In genomic region chr17:6648181-6648580, GRCh38 we compare ENCODE assay signal across 12 cellular contexts. TPM values are rescaled to one million over a fixed set of nuclear protein-coding genes. Genes with fewer than 3 reads are reported as not detected.
DNase-seq lines count a peak whose midpoint lies in the region; ATAC-seq, FAIRE-seq and TF ChIP-seq lines count a peak whose summit lies in the region.
"Had no signal": no experiment of that assay in that cellular context is flagged by ENCODE, and none has a peak within 500 bp of the region (broad histone marks: within the 10 kb centered on the region; RNA-seq: fewer than 3 reads in every experiment).

No MANE protein-coding gene starts in this region.

- POLR2A ChIA-PET in K562 (lab: Yijun Ruan, JAX), result interaction anchor here (0.6 to 0.7 kb wide), 4 partner anchors 12 to 1195 kb away, joined by 3 to 4 read pairs (median 3); no protein-coding TSS in a partner anchor

- H3K27me3 ChIP-seq in Loucy (ENCODE audit: insufficient read depth, low read length, poor library complexity, severe bottlenecking) (no peaks in the 10 kb centered on the region), K562 (ENCODE audit: control insufficient read depth in 2 of 2, insufficient read depth in 2 of 2, low read length in 2 of 2) (no peaks in the 10 kb centered on the region), gastroesophageal sphincter (no peaks in the 10 kb centered on the region)
- H3K27me3 ChIP-seq: stomach had no signal

- TF ChIP-seq CTCF in Loucy (conservative IDR thresholded peaks at IDR 0.05; ENCODE audit: low read length), result peak; percentile 68
- peak in 2 of 3 experiments; percentile 40 to 60; a peak in 4 of 6 replicates for TF ChIP-seq CTCF in K562 (IDR thresholded peaks at IDR 0.05 in 2 of 3, conservative IDR thresholded peaks at IDR 0.05 in 1 of 3; ENCODE audit: insufficient read depth in 2 of 3, low read depth in 1 of 3, low read length in 3 of 3)
- peak in 1 of 4 experiments; percentile 12 for TF ChIP-seq CTCF in gastroesophageal sphincter (IDR thresholded peaks at IDR 0.05)

- in situ Hi-C loops in K562 (cut with MboI), result no loop called here

- H3K79me2 ChIP-seq in Loucy (ENCODE audit: insufficient read depth, low read length) (peaks cover 34% of the 10 kb centered on the region), K562 (ENCODE audit: control insufficient read depth, insufficient read depth, low read length) (peaks cover 50% of the 10 kb centered on the region)

- peaks cover 3% of the 10 kb centered on the region for H3K9me1 ChIP-seq in K562 (ENCODE audit: control insufficient read depth, insufficient read depth, low read length)

- H3K27me3 Mint-ChIP-seq in naive B cell, result no peaks in the 10 kb centered on the region

- no peak overlapping the region for H3K9ac ChIP-seq in Loucy (ENCODE audit: low read depth, low read length, poor library complexity, severe bottlenecking)
- H3K9ac ChIP-seq in K562 (ENCODE audit: insufficient read depth in 1 of 2, low read depth in 2 of 2, low read length in 2 of 2), result no peak overlapping the region

- H3K4me3 Mint-ChIP-seq in naive B cell, result peak overlapping the region in 1 of 8 donors; percentile 75

- H3F3A ChIP-seq in Loucy (ENCODE audit: low read depth), result peaks cover 4% of the 10 kb centered on the region

- ATAC-seq in K562, result no peak
- no peak for ATAC-seq in naive B cell (ENCODE audit: low read depth in 2 of 2)
- ATAC-seq in gastroesophageal sphincter, result no peak

- TF ChIP-seq RAD21 in K562 (CRISPR knock-in tag; conservative IDR thresholded peaks at IDR 0.05 in 1 of 2, IDR thresholded peaks at IDR 0.05 in 1 of 2), result peak in 1 of 2 experiments; percentile 22; a peak in 1 of 4 replicates

- H3K36me3 ChIP-seq in Loucy (ENCODE audit: insufficient read depth, low read length) (peaks cover 16% of the 10 kb centered on the region; the same call in 1 of the 2 replicates), K562 (ENCODE audit: control insufficient read depth, insufficient read depth, low read length) (peaks cover 58% of the 10 kb centered on the region), gastroesophageal sphincter (peaks cover 0 to 62% of the 10 kb centered on the region in 2 donors)

- H3K4me1 ChIP-seq in Loucy (ENCODE audit: insufficient read depth, low read length, poor library complexity, severe bottlenecking) (peaks cover 19% of the 10 kb centered on the region), K562 (replicated peaks in 1 of 2; ENCODE audit: control insufficient read depth in 2 of 2, insufficient read depth in 2 of 2, low read length in 2 of 2) (peaks cover 9 to 16% of the 10 kb centered on the region in 2 experiments; a peak in 4 of 5 replicates), gastroesophageal sphincter (peaks cover 0 to 50% (median 17%) of the 10 kb centered on the region in 3 donors)

- H4K20me1 ChIP-seq in Loucy (ENCODE audit: insufficient read depth, low read length, poor library complexity, severe bottlenecking), result peaks cover 39% of the 10 kb centered on the region
- H4K20me1 ChIP-seq in K562 (replicated peaks; ENCODE audit: control insufficient read depth, insufficient read depth, low read length), result no peaks in the 10 kb centered on the region; the same call in 1 of the 2 replicates

- H3K9me2 ChIP-seq in Loucy (replicated peaks; ENCODE audit: low read depth, low read length), result no peaks in the 10 kb centered on the region

- CTCF ChIA-PET in K562 (lab: Yijun Ruan, JAX; ENCODE audit: low intra/inter-chr PET ratio), result no interaction called here

- H3K27ac ChIP-seq in K562 (ENCODE audit: extremely low read depth, low read depth, low read length) (no peak overlapping the region), gastroesophageal sphincter (no peak overlapping the region)
- H3K27ac ChIP-seq: stomach had no signal

- FAIRE-seq in K562 (lab: Jason Lieb, UNC), result no peak
- FAIRE-seq: astrocyte had no signal

- TF ChIP-seq POLR2A in K562 (conservative IDR thresholded peaks at IDR 0.05), result no peak
- no peak for TF ChIP-seq POLR2A in gastroesophageal sphincter (IDR thresholded peaks at IDR 0.05)

- H2AFZ ChIP-seq in Loucy (ENCODE audit: low read length) (no peak overlapping the region), K562 (ENCODE audit: low read depth, low read length) (no peak overlapping the region)

- H3K9me3 ChIP-seq in Loucy (ENCODE audit: insufficient read depth, low read depth, low read length), result no peaks in the 10 kb centered on the region
- H3K9me3 ChIP-seq in K562 (replicated peaks; ENCODE audit: control insufficient read depth, insufficient read depth, low read depth, low read length), result no peaks in the 10 kb centered on the region
- no peaks in the 10 kb centered on the region for H3K9me3 ChIP-seq in gastroesophageal sphincter
- H3K9me3 ChIP-seq: stomach had no signal

- BruUV-seq in K562 (replicated peaks; lab: Mats Ljungman, UMichigan), result no TSS peak

- peak overlapping the region in 4 of 6 donors; percentile 41 to 71 (median 64) for H3K27ac Mint-ChIP-seq in naive B cell

- DNase-seq in NCI-H510A treated with DMSO at 0.1 percent for 48 hours (lab: John Stamatoyannopoulos, UW), result peak; percentile 32
- no peak for DNase-seq in NCI-H510A (lab: John Stamatoyannopoulos, UW)
- peak in 1 of 4 experiments; percentile 9 for DNase-seq in K562 (ENCODE audit: extremely low read depth in 1 of 4, low spot score in 3 of 4)
- DNase-seq in naive B cell, result no peak
- no peak for DNase-seq in NCI-H1048 (lab: John Stamatoyannopoulos, UW)
- no peak for DNase-seq in NCI-H2029 treated with DMSO at 0.1 percent for 48 hours (lab: John Stamatoyannopoulos, UW)
- DNase-seq: hippocampal formation, NCI-H187, stomach had no signal

- TF ChIP-seq EP300 in K562 (IDR thresholded peaks at IDR 0.05; ENCODE audit: low read length), result no peak
- no peak for TF ChIP-seq EP300 in gastroesophageal sphincter (IDR thresholded peaks at IDR 0.05)

- H3K4me2 ChIP-seq in Loucy (ENCODE audit: low read depth, low read length, poor library complexity, severe bottlenecking) (peak overlapping the region; percentile 60), K562 (ENCODE audit: insufficient read depth, low read length) (no peak overlapping the region)

- peaks cover 31 to 50% (median 50%) of the 10 kb centered on the region in 3 donors for H3K4me1 Mint-ChIP-seq in naive B cell

- no peaks in the 10 kb centered on the region for H3K9me3 Mint-ChIP-seq in naive B cell

- intact Hi-C loops in K562 (cut with micrococcal nuclease), result loop anchor here (10.0 kb wide), 2 partner anchors 193 to 1363 kb away; partner anchors contain the start of gene RABEP1

- H3K4me3 ChIP-seq in Loucy (ENCODE audit: low read length, poor library complexity, severe bottlenecking) (peak overlapping the region; percentile 15), K562 (no peak overlapping the region), gastroesophageal sphincter (no peak overlapping the region)
- H3K4me3 ChIP-seq: stomach had no signal

- no peaks in the 10 kb centered on the region for H3K36me3 Mint-ChIP-seq in naive B cell

RNA-seq across cellular contexts. Expression of gene MED31, which starts 3.2 kb away (rescaled TPM):
- total RNA-seq in K562 (2011; cell fraction: chromatin; rRNA removed; ENCODE audit: low replicate concordance), result 8.9 and 17.3 TPM in 2 replicates
- total RNA-seq in K562 (2011; cell fraction: nucleolus; rRNA removed), result 6.3 and 7.8 TPM in 2 replicates
- 13.3 and 16.6 TPM in 2 replicates for total RNA-seq in K562 (2011; cell fraction: nucleoplasm; rRNA removed)
- total RNA-seq in K562 (2014; rRNA removed), result 6.4 and 10.5 TPM in 2 replicates
- 15.8 and 16.9 TPM in 2 replicates for total RNA-seq in K562 (2014; rRNA removed; fragmentation: Illumina TruSeq; extraction: Trizol)
- total RNA-seq in K562 (2015; rRNA removed; fragmentation: Illumina TruSeq; extraction: Trizol), result 13.7 and 14.6 TPM in 2 replicates
- 14.0 and 17.9 TPM in 2 replicates for total RNA-seq in K562 (2021)
- polyA plus RNA-seq in K562 (2011; rRNA removed), result 24.2 and 29.1 TPM in 2 replicates
- polyA plus RNA-seq in K562 (2011; cell fraction: cytosol; rRNA removed), result 8.8 and 11.3 TPM in 2 replicates
- polyA plus RNA-seq in K562 (2011; cell fraction: nucleus; rRNA removed), result 9.9 and 13.1 TPM in 2 replicates
- polyA plus RNA-seq in K562 (2012), result 11.1 and 14.0 TPM in 2 replicates
- 10.8 and 10.9 TPM in 2 replicates for polyA plus RNA-seq in K562 (2014; fragmentation: Illumina TruSeq; extraction: Trizol)
- polyA plus RNA-seq in K562 (2014; fragmentation: Nextera tagmentation; extraction: Ambion mirVana), result 10 to 100 TPM; 35.7 to 39.9 TPM
- 9.8 and 12.3 TPM in 2 replicates for polyA plus RNA-seq in K562 (2014; rRNA removed)
- 7.6 and 8.9 TPM in 2 replicates for polyA minus RNA-seq in K562 (2011; rRNA and poly(A)+ RNA removed)
- polyA minus RNA-seq in K562 (2011; cell fraction: cytosol; rRNA and poly(A)+ RNA removed), result 0.48 and 2.0 TPM in 2 replicates
- 11.4 and 18.2 TPM in 2 replicates for polyA minus RNA-seq in K562 (2011; cell fraction: nucleus; rRNA and poly(A)+ RNA removed)
- polyA plus RNA-seq in naive B cell (ENCODE audit: low read depth in 6 of 6), result 10 to 100 TPM; 25.7 to 33.8 (median 31.0) TPM
- 10 to 100 TPM in 1 of 4 donors, 1 to 10 TPM in 3; 1.9 to 12.0 (median 7.8) TPM for total RNA-seq in gastroesophageal sphincter

RNA-seq across cellular contexts. Expression of gene C17orf100, which starts 3.4 kb away (rescaled TPM):
- 0.97 and 1.4 TPM in 2 replicates for total RNA-seq in K562 (2011; cell fraction: chromatin; rRNA removed; ENCODE audit: low replicate concordance)
- total RNA-seq in K562 (2011; cell fraction: nucleolus; rRNA removed), result 1.3 and 1.6 TPM in 2 replicates
- 0.44 and 0.99 TPM in 2 replicates for total RNA-seq in K562 (2011; cell fraction: nucleoplasm; rRNA removed)
- total RNA-seq in K562 (2014; rRNA removed) (0.14 and 1.2 TPM in 2 replicates), K562 (2014; rRNA removed; fragmentation: Illumina TruSeq; extraction: Trizol) (0.40 and 0.45 TPM in 2 replicates), K562 (2015; rRNA removed; fragmentation: Illumina TruSeq; extraction: Trizol) (0.43 and 0.49 TPM in 2 replicates), K562 (2021) (0.60 and 0.82 TPM in 2 replicates), gastroesophageal sphincter (1 to 10 TPM in 2 of 4 donors, not detected in 2; 1.4 to 2.1 TPM)
- polyA plus RNA-seq in K562 (2011; rRNA removed) (0.31 and 0.77 TPM in 2 replicates), K562 (2014; fragmentation: Illumina TruSeq; extraction: Trizol) (0.62 and 0.69 TPM in 2 replicates), K562 (2014; fragmentation: Nextera tagmentation; extraction: Ambion mirVana) (under 1 TPM; 0.04 to 0.11 TPM), K562 (2014; rRNA removed) (1.7 and 1.8 TPM in 2 replicates), naive B cell (ENCODE audit: low read depth in 6 of 6) (10 to 100 TPM in 3 of 6 donors, 1 to 10 TPM in 3; 6.6 to 16.8 (median 9.7) TPM)
- polyA plus RNA-seq in K562 (2011; cell fraction: cytosol; rRNA removed), result 0.29 and 1.7 TPM in 2 replicates
- 0.52 and 1.00 TPM in 2 replicates for polyA plus RNA-seq in K562 (2011; cell fraction: nucleus; rRNA removed)
- 0.74 and 1.9 TPM in 2 replicates for polyA plus RNA-seq in K562 (2012)
- polyA minus RNA-seq in K562 (2011; rRNA and poly(A)+ RNA removed), result 0.21 and 0.42 TPM in 2 replicates
- not detected in 2 replicates for polyA minus RNA-seq in K562 (2011; cell fraction: cytosol; rRNA and poly(A)+ RNA removed)
- polyA minus RNA-seq in K562 (2011; cell fraction: nucleus; rRNA and poly(A)+ RNA removed), result 0.56 and 0.81 TPM in 2 replicates

RNA-seq across cellular contexts. Expression of gene TXNDC17, which starts 7.3 kb away (rescaled TPM):
- total RNA-seq in K562 (2011; cell fraction: chromatin; rRNA removed; ENCODE audit: low replicate concordance), result 11.8 and 12.1 TPM in 2 replicates
- total RNA-seq in K562 (2011; cell fraction: nucleolus; rRNA removed), result 21.5 and 31.7 TPM in 2 replicates
- 21.9 and 22.7 TPM in 2 replicates for total RNA-seq in K562 (2011; cell fraction: nucleoplasm; rRNA removed)
- total RNA-seq in K562 (2014; rRNA removed) (111 and 164 TPM in 2 replicates), K562 (2014; rRNA removed; fragmentation: Illumina TruSeq; extraction: Trizol) (141 and 144 TPM in 2 replicates), K562 (2015; rRNA removed; fragmentation: Illumina TruSeq; extraction: Trizol) (164 and 179 TPM in 2 replicates), K562 (2021) (108 and 126 TPM in 2 replicates), gastroesophageal sphincter (10 to 100 TPM; 41.2 to 85.8 (median 68.2) TPM)
- polyA plus RNA-seq in K562 (2011; rRNA removed) (244 and 357 TPM in 2 replicates), K562 (2014; fragmentation: Illumina TruSeq; extraction: Trizol) (155 and 201 TPM in 2 replicates), K562 (2014; fragmentation: Nextera tagmentation; extraction: Ambion mirVana) (100 to 1,000 TPM; 758 to 759 TPM), K562 (2014; rRNA removed) (236 and 245 TPM in 2 replicates), naive B cell (ENCODE audit: low read depth in 6 of 6) (10 to 100 TPM; 57.8 to 85.5 (median 64.4) TPM)
- polyA plus RNA-seq in K562 (2011; cell fraction: cytosol; rRNA removed), result 221 and 252 TPM in 2 replicates
- 78.2 and 87.1 TPM in 2 replicates for polyA plus RNA-seq in K562 (2011; cell fraction: nucleus; rRNA removed)
- 102 and 310 TPM in 2 replicates for polyA plus RNA-seq in K562 (2012)
- 48.5 and 52.5 TPM in 2 replicates for polyA minus RNA-seq in K562 (2011; rRNA and poly(A)+ RNA removed)
- 36.5 and 37.0 TPM in 2 replicates for polyA minus RNA-seq in K562 (2011; cell fraction: cytosol; rRNA and poly(A)+ RNA removed)
- 14.8 and 22.0 TPM in 2 replicates for polyA minus RNA-seq in K562 (2011; cell fraction: nucleus; rRNA and poly(A)+ RNA removed)

RNA-seq across cellular contexts. Expression of gene KIAA0753, which starts 7.7 kb away (rescaled TPM):
- total RNA-seq in K562 (2011; cell fraction: chromatin; rRNA removed; ENCODE audit: low replicate concordance), result 15.6 and 37.4 TPM in 2 replicates
- total RNA-seq in K562 (2011; cell fraction: nucleolus; rRNA removed), result 8.7 and 12.4 TPM in 2 replicates
- total RNA-seq in K562 (2011; cell fraction: nucleoplasm; rRNA removed), result 15.1 and 19.5 TPM in 2 replicates
- total RNA-seq in K562 (2014; rRNA removed), result 6.0 and 6.9 TPM in 2 replicates
- 7.6 and 9.3 TPM in 2 replicates for total RNA-seq in K562 (2014; rRNA removed; fragmentation: Illumina TruSeq; extraction: Trizol)
- 8.5 and 9.0 TPM in 2 replicates for total RNA-seq in K562 (2015; rRNA removed; fragmentation: Illumina TruSeq; extraction: Trizol)
- total RNA-seq in K562 (2021), result 6.2 and 7.4 TPM in 2 replicates
- polyA plus RNA-seq in K562 (2011; rRNA removed), result 3.9 and 6.6 TPM in 2 replicates
- polyA plus RNA-seq in K562 (2011; cell fraction: cytosol; rRNA removed), result 1.6 and 2.5 TPM in 2 replicates
- 15.2 and 20.1 TPM in 2 replicates for polyA plus RNA-seq in K562 (2011; cell fraction: nucleus; rRNA removed)
- 5.6 and 6.6 TPM in 2 replicates for polyA plus RNA-seq in K562 (2012)
- polyA plus RNA-seq in K562 (2014; fragmentation: Illumina TruSeq; extraction: Trizol), result 6.5 and 7.4 TPM in 2 replicates
- polyA plus RNA-seq in K562 (2014; fragmentation: Nextera tagmentation; extraction: Ambion mirVana), result 1 to 10 TPM; 2.0 to 3.4 TPM
- 5.2 and 5.6 TPM in 2 replicates for polyA plus RNA-seq in K562 (2014; rRNA removed)
- 5.4 and 5.6 TPM in 2 replicates for polyA minus RNA-seq in K562 (2011; rRNA and poly(A)+ RNA removed)
- 1.9 and 6.6 TPM in 2 replicates for polyA minus RNA-seq in K562 (2011; cell fraction: cytosol; rRNA and poly(A)+ RNA removed)
- 10.4 and 14.4 TPM in 2 replicates for polyA minus RNA-seq in K562 (2011; cell fraction: nucleus; rRNA and poly(A)+ RNA removed)
- polyA plus RNA-seq in naive B cell (ENCODE audit: low read depth in 6 of 6), result 1 to 10 TPM; 2.8 to 5.9 (median 3.2) TPM
- total RNA-seq in gastroesophageal sphincter, result 10 to 100 TPM; 33.9 to 58.8 (median 40.2) TPM
